ENCODE assay signal across 23 cellular contexts in the genomic region with DNA sequence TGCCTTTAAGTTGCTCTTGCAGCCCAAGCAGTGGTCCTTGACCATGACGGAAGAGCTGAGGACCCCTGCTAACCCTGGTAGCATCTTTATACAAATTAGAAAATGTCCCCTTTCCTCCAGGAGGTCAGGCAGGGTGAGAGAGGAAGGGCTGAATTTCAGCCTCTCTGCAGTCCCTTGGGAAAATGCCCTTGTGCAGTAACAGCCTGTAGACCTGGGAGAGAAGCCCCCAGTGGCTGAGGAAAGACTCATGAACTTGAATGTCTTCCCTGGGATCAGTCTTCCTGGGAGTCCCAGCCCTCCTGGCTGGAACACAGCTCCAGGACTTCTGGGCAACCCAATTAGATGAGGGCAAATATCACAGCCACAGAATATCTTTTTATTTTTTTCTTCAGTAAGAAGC.
"Had no signal": no experiment of that assay in that cellular context is flagged by ENCODE, and none has a peak within 500 bp of the region (broad histone marks: within the 10 kb centered on the region; RNA-seq: fewer than 3 reads in every experiment).

No MANE protein-coding gene starts in this region.

- H3K9me3 Mint-ChIP-seq: activated naive CD4-positive, alpha-beta T cell treated with anti-CD3 and anti-CD28 coated beads for 36 hours; activated T-cell treated with anti-CD3 and anti-CD28 coated beads, Interleukin-2, amount 50 U/mL, for 4 hours; effector memory CD8-positive, alpha-beta T cell; nephron; stimulated activated memory B cell treated with anti-CD40 and anti-IgM and Interleukin-4, amounts not matched to agents 10 μg/mL and 1 μg/mL and 100 μg/mL, for 72 hours had no signal

- ATAC-seq: activated T-cell treated with anti-CD3 and anti-CD28 coated beads, Interleukin-2, amount 50 U/mL, for 4 hours; effector memory CD8-positive, alpha-beta T cell; esophagus mucosa; right lobe of liver; stimulated activated memory B cell treated with anti-CD40 and anti-IgM and Interleukin-4, amounts not matched to agents 10 μg/mL and 1 μg/mL and 100 μg/mL, for 72 hours had no signal

- H3K36me3 Mint-ChIP-seq: stimulated activated memory B cell treated with anti-CD40 and anti-IgM and Interleukin-4, amounts not matched to agents 10 μg/mL and 1 μg/mL and 100 μg/mL, for 72 hours had no signal

- H3K9me3 ChIP-seq: colonic mucosa, right lobe of liver, transverse colon, vagina had no signal

- DNase-seq: activated CD4-positive, alpha-beta T cell treated with anti-CD3 and anti-CD28 coated beads for 1 hour; activated CD8-positive, alpha-beta memory T cell treated with anti-CD3 and anti-CD28 coated beads, Interleukin-2, amount 50 U/mL, for 48 hours; activated effector memory CD4-positive, alpha-beta T cell treated with Interleukin-2 at 50 U/mL for 16 hours; activated naive CD4-positive, alpha-beta T cell treated with anti-CD3 and anti-CD28 coated beads for 36 hours; activated naive CD8-positive, alpha-beta T cell treated with anti-CD3 and anti-CD28 coated beads, Interleukin-2, amount 10 ng/mL, durations not matched to agents 7 days and 5 days; activated T-cell treated with anti-CD3 and anti-CD28 coated beads, Interleukin-2, amount 50 U/mL, for 4 hours; amygdala; colonic mucosa; dorsolateral prefrontal cortex; effector memory CD8-positive, alpha-beta T cell; foreskin melanocyte; hippocampal formation; midbrain; occipital lobe; right lobe of liver; small intestine; stimulated activated CD4-positive, alpha-beta T cell treated with anti-CD3 and anti-CD28 coated beads, Interleukin-2, amount 100 ng/mL, for 24 hours; transverse colon; WERI-Rb-1 had no signal

- H3K4me3 Mint-ChIP-seq: activated naive CD4-positive, alpha-beta T cell treated with anti-CD3 and anti-CD28 coated beads for 36 hours; activated T-cell treated with anti-CD3 and anti-CD28 coated beads, Interleukin-2, amount 50 U/mL, for 4 hours; nephron; stimulated activated memory B cell treated with anti-CD40 and anti-IgM and Interleukin-4, amounts not matched to agents 10 μg/mL and 1 μg/mL and 100 μg/mL, for 72 hours had no signal

- H3K36me3 ChIP-seq: colonic mucosa, right lobe of liver, transverse colon, vagina, WERI-Rb-1 had no signal

- H3K27me3 ChIP-seq: colonic mucosa, dorsolateral prefrontal cortex, right lobe of liver, transverse colon, vagina had no signal

- H3K4me3 ChIP-seq: colonic mucosa, dorsolateral prefrontal cortex, right lobe of liver, transverse colon, vagina had no signal

- H3K27ac ChIP-seq: colonic mucosa, dorsolateral prefrontal cortex, right lobe of liver, transverse colon, vagina, WERI-Rb-1 had no signal

- H3K4me1 ChIP-seq: colonic mucosa, right lobe of liver had no signal

- H3K27ac Mint-ChIP-seq: activated naive CD4-positive, alpha-beta T cell treated with anti-CD3 and anti-CD28 coated beads for 36 hours; activated naive CD8-positive, alpha-beta T cell treated with anti-CD3 and anti-CD28 coated beads, Interleukin-2, amount 10 ng/mL, durations not matched to agents 7 days and 5 days; stimulated activated memory B cell treated with anti-CD40 and anti-IgM and Interleukin-4, amounts not matched to agents 10 μg/mL and 1 μg/mL and 100 μg/mL, for 72 hours had no signal

- H3K27me3 Mint-ChIP-seq: effector memory CD8-positive, alpha-beta T cell; stimulated activated memory B cell treated with anti-CD40 and anti-IgM and Interleukin-4, amounts not matched to agents 10 μg/mL and 1 μg/mL and 100 μg/mL, for 72 hours had no signal
